8 cellular contexts compared by ENCODE assay signal in the genomic region with DNA sequence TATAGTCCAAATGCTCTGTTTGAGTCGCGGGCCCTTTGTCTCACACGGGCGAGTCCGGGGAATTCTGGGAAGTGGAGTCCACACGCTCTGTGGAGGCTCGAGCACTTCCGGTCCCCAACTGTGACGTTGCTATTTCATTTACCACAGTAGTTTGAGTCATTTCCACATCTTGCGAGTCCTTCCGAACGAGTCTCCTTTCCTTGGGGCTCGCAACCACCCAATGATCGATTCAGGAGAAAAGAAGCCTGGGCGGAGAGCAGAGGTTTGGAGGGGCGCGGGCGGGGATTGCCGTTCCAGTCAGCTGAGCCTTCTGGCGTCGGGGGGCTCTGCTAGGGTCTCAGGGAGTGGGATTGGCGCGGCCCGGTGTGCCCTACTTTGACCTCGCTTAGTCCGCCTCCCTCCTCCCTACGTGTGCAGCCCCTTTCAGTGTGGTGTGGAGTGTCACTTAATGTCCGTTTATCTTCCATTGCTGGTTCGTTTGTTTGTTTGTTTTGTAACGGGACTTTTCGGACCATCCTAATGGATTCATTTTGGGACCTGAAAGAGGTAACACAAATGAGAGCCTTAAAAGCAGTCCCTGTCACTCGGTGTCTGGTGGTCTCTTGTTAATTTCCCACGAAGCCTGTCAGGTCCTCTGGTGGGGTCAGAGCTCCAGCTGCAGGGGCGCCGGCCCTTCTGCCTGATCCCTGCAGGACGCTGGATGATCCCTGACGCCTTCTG. TPM values are rescaled to one million over a fixed set of nuclear protein-coding genes. Genes with fewer than 3 reads are reported as not detected.
DNase-seq lines count a peak whose midpoint lies in the region; ATAC-seq and TF ChIP-seq lines count a peak whose summit lies in the region.

ZNF222 (plus strand) TSS at position 163 of the 720 bp plus-strand sequence; CDS start at position 221, 58 bp downstream.

- peak within 1 kb of the TSS; percentile 98 for H3K4me3 Mint-ChIP-seq in type B pancreatic cell

- H3K4me3 ChIP-seq in HAP-1 = peak within 1 kb of the TSS; percentile 65
- peak within 1 kb of the TSS; percentile 63 to 89 (median 81) for H3K4me3 ChIP-seq in heart right ventricle

- H3K36me3 Mint-ChIP-seq in type B pancreatic cell = peaks cover 48% of the 10 kb centered on the region

- WGBS in heart right ventricle, 2 donors = 1% methylated on average over 37 of the region's 37 CpGs

- DNase-seq in HAP-1 (ENCODE audit: low spot score in 2 of 2) (peak; percentile 57 to 86), NCI-H1092 (lab: John Stamatoyannopoulos, UW) (peak; percentile 40), SW480 (ENCODE audit: low spot score) (peak; percentile 86), amniotic epithelial cell (ENCODE audit: low read depth) (peak; percentile 90), heart right ventricle (peak; percentile 76 to 89), posterior cingulate gyrus (peak; percentile 71 to 97 (median 84)), type B pancreatic cell (ENCODE audit: extremely low spot score, unreplicated experiment) (peak; percentile 77)

- TF ChIP-seq CTCF in heart right ventricle (IDR thresholded peaks at IDR 0.05) = no peak
- TF ChIP-seq CTCF in type B pancreatic cell (conservative IDR thresholded peaks at IDR 0.05) = no peak

- peaks cover 5% of the 10 kb centered on the region; the same call in 1 of the 2 replicates for H3K9me3 ChIP-seq in ES-I3 (ENCODE audit: control insufficient read depth, insufficient read depth, low read length)
- H3K9me3 ChIP-seq in HAP-1 = no peaks in the 10 kb centered on the region; the same call in 1 of the 2 replicates
- peaks cover 0 to 43% (median 20%) of the 10 kb centered on the region in 11 donors for H3K9me3 ChIP-seq in heart right ventricle

- peak within 1 kb of the TSS; percentile 91 for H3K27ac Mint-ChIP-seq in type B pancreatic cell

- ATAC-seq in heart right ventricle = peak; percentile 97 to 100 (median 99)

- no peaks in the 10 kb centered on the region for H3K4me1 ChIP-seq in ES-I3 (ENCODE audit: insufficient read depth, low read length)
- peaks cover 2% of the 10 kb centered on the region; the same call in 1 of the 2 replicates for H3K4me1 ChIP-seq in HAP-1
- peaks cover 0 to 13% (median 11%) of the 10 kb centered on the region in 9 donors for H3K4me1 ChIP-seq in heart right ventricle

- H3K9ac ChIP-seq in ES-I3 (ENCODE audit: low read depth, low read length) = peak within 1 kb of the TSS; percentile 91

- H3K36me3 ChIP-seq in ES-I3 (ENCODE audit: insufficient read depth, low read length) (peaks cover 15% of the 10 kb centered on the region), HAP-1 (replicated peaks) (peaks cover 20% of the 10 kb centered on the region), heart right ventricle (peaks cover 0 to 39% (median 38%) of the 10 kb centered on the region in 9 donors)

- peaks cover 16% of the 10 kb centered on the region for H3K9me3 Mint-ChIP-seq in type B pancreatic cell

- peak within 1 kb of the TSS in 9 of 10 donors; percentile 58 to 85 (median 76) for H3K27ac ChIP-seq in heart right ventricle

- in situ Hi-C loops in HAP-1 (cut with MboI; ENCODE audit: low sequenced_read_pairs) = no loop called here

- peaks cover 8% of the 10 kb centered on the region for H3K27me3 Mint-ChIP-seq in type B pancreatic cell

- intact Hi-C loops in heart right ventricle (cut with DNase I) = loop anchor here in 2 of 10 donors (2.0 kb wide), 1 partner anchor 23 kb away; the partner anchor contains the start of gene ZNF230 (in 2 of the 2)
- intact Hi-C loops in posterior cingulate gyrus (cut with DNase I) = loop anchor here (1.0 to 2.0 kb wide), 2 partner anchors 23 to 42 kb away; partner anchors contain the start of gene ZNF230

- H3K4me1 Mint-ChIP-seq in type B pancreatic cell (ENCODE audit: unreplicated experiment) = peaks cover 14% of the 10 kb centered on the region

- H3K27me3 ChIP-seq in HAP-1 (ENCODE audit: low read depth) (no peaks in the 10 kb centered on the region), heart right ventricle (no peaks in the 10 kb centered on the region)

RNA-seq across cellular contexts. Expression of gene ZNF222, which starts in this region (rescaled TPM):
- total RNA-seq in heart right ventricle (1 to 10 TPM; 2.1 to 5.1 (median 3.6) TPM), type B pancreatic cell (ENCODE audit: low replicate concordance) (6.7 and 7.9 TPM in 2 replicates)
- 1 to 10 TPM; 4.2 to 5.8 TPM for polyA plus RNA-seq in heart right ventricle

Comparison
In these comparisons a context has a peak if more than half of its experiments do, and no peak if none do; other contexts are left out.
1. Peak in every context shown above with its lines: DNase-seq, ATAC-seq, H3K4me3 ChIP-seq and H3K27ac ChIP-seq.
2. DNase-seq: peak in every context shown above with its lines; median percentile 90 in amniotic epithelial cell; 86 in SW480; 84 in posterior cingulate gyrus; 82 in heart right ventricle; 77 in type B pancreatic cell; 72 in HAP-1; 40 in NCI-H1092.